28 cellular contexts compared by ENCODE assay signal in genomic region chr3:58095471-58096145, GRCh38.
DNase-seq lines count a peak whose midpoint lies in the region; ATAC-seq, FAIRE-seq and TF ChIP-seq lines count a peak whose summit lies in the region.
"Had no signal": no experiment of that assay in that cellular context is flagged by ENCODE, and none has a peak within 500 bp of the region (broad histone marks: within the 10 kb centered on the region; RNA-seq: fewer than 3 reads in every experiment).

No MANE protein-coding gene starts in this region.

- CTCF ChIA-PET in HepG2 (lab: Yijun Ruan, JAX; ENCODE audit: low intra/inter-chr PET ratio, low total read pairs) = no interaction called here

- H3K4me1 ChIP-seq in right lobe of liver = peaks cover 0 to 15% (median 4%) of the 10 kb centered on the region in 4 donors
- peaks cover 25% of the 10 kb centered on the region for H3K4me1 ChIP-seq in HepG2 (ENCODE audit: insufficient read depth, low read length)
- H3K4me1 ChIP-seq in gastroesophageal sphincter = peaks cover 0 to 28% (median 0%) of the 10 kb centered on the region in 3 donors
- peaks cover 0 to 5% of the 10 kb centered on the region in 2 donors for H3K4me1 ChIP-seq in muscle layer of duodenum (ENCODE audit: control insufficient read depth in 1 of 2, insufficient read depth in 2 of 2, low read length in 2 of 2)
- H3K4me1 ChIP-seq in upper lobe of right lung = no peaks in the 10 kb centered on the region
- H3K4me1 ChIP-seq: HAP-1 had no signal

- H2AFZ ChIP-seq in HepG2 (ENCODE audit: low read length) = no peak overlapping the region

- FAIRE-seq in HepG2 (lab: Jason Lieb, UNC) = no peak
- FAIRE-seq: A549, bronchial epithelial cell, colon, GM12892 had no signal

- DNase-seq in right lobe of liver = no peak
- no peak for DNase-seq in HepG2 (ENCODE audit: low spot score)
- DNase-seq in upper lobe of right lung = no peak
- no peak for DNase-seq in NCI-H2107 (lab: John Stamatoyannopoulos, UW)
- DNase-seq in HuH-7.5 (ENCODE audit: low spot score) = no peak
- DNase-seq: activated CD4-positive, alpha-beta T cell treated with anti-CD3 and anti-CD28 coated beads for 36 hours; activated CD8-positive, alpha-beta T cell treated with anti-CD3 and anti-CD28 coated beads for 36 hours; CD8-positive, alpha-beta memory T cell; DMS53; effector CD4-positive, alpha-beta T cell; Kasumi-1; mucosa of descending colon; NCI-H1436; NCI-H2081; NCI-H2227 treated with DMSO at 0.1 percent for 48 hours; NCI-H69; SIG-M5; stimulated activated CD4-positive, alpha-beta T cell treated with anti-CD3 and anti-CD28 coated beads, Interleukin-1b, Interleukin-23, amount 100 ng/mL, for 48 hours; stimulated activated naive CD4-positive, alpha-beta T cell treated with Interleukin-2 at 50 U/mL for 16 hours had no signal

- no peak overlapping the region for H3K4me3 ChIP-seq in right lobe of liver
- no peak overlapping the region for H3K4me3 ChIP-seq in HepG2 (replicated peaks in 1 of 3; ENCODE audit: insufficient read depth in 1 of 3, low read depth in 2 of 3, low read length in 3 of 3)
- no peak overlapping the region for H3K4me3 ChIP-seq in gastroesophageal sphincter
- H3K4me3 ChIP-seq in muscle layer of duodenum (ENCODE audit: low read depth in 1 of 2, low read length in 2 of 2) = no peak overlapping the region
- no peak overlapping the region for H3K4me3 ChIP-seq in upper lobe of right lung
- H3K4me3 ChIP-seq: A549, HAP-1, mucosa of descending colon had no signal

- no peak for TF ChIP-seq RAD21 in HepG2 (CRISPR knock-in tag; IDR thresholded peaks at IDR 0.05)

- POLR2A ChIA-PET in HepG2 (lab: Yijun Ruan, JAX) = interaction anchor here (1.2 kb wide), 1 partner anchor 36 kb away, joined by 3 read pairs; no protein-coding TSS in a partner anchor

- no peak overlapping the region for H3K9ac ChIP-seq in HepG2 (ENCODE audit: insufficient read depth, low read depth, low read length)

- H3K36me3 ChIP-seq in right lobe of liver = peaks cover 0 to 34% (median 18%) of the 10 kb centered on the region in 4 donors
- peaks cover 32 to 73% of the 10 kb centered on the region in 2 experiments for H3K36me3 ChIP-seq in HepG2 (replicated peaks in 1 of 2; ENCODE audit: control insufficient read depth in 1 of 2, insufficient read depth in 2 of 2, low read length in 2 of 2)
- H3K36me3 ChIP-seq in gastroesophageal sphincter = peaks cover 0 to 61% of the 10 kb centered on the region in 2 donors
- H3K36me3 ChIP-seq in muscle layer of duodenum (ENCODE audit: control insufficient read depth in 1 of 2, insufficient read depth in 2 of 2, low read length in 2 of 2) = peaks cover 17 to 21% of the 10 kb centered on the region in 2 donors
- peaks cover 26% of the 10 kb centered on the region for H3K36me3 ChIP-seq in upper lobe of right lung

- WGBS in right lobe of liver (ENCODE audit: insufficient coverage, low coverage, low lambda C conversion rate, missing lambda C conversion rate) = 46% methylated on average over 3 of the region's 7 CpGs
- WGBS in HepG2 (ENCODE audit: low lambda C conversion rate) = 85% methylated on average over 7 of the region's 7 CpGs
- WGBS in gastroesophageal sphincter (ENCODE audit: low coverage in 1 of 2), 2 donors = 60% methylated on average over 4 to 6 of the region's 7 CpGs

- TF ChIP-seq POLR2A in right lobe of liver (IDR thresholded peaks at IDR 0.05) (no peak), HepG2 (IDR thresholded peaks at IDR 0.05; ENCODE audit: insufficient read depth in 1 of 2, low read depth in 2 of 2, low read length in 2 of 2) (no peak), gastroesophageal sphincter (IDR thresholded peaks at IDR 0.05) (no peak)

- TF ChIP-seq EP300 in HepG2 (IDR thresholded peaks at IDR 0.05; ENCODE audit: low read depth in 2 of 2, low read length in 2 of 2) (no peak), HepG2 (CRISPR knock-in tag; IDR thresholded peaks at IDR 0.05; ENCODE audit: borderline replicate concordance) (no peak), gastroesophageal sphincter (IDR thresholded peaks at IDR 0.05) (no peak)

- H3K27ac ChIP-seq in right lobe of liver (peak overlapping the region in 2 of 3 donors; percentile 29 to 30), HepG2 (ENCODE audit: extremely low read length, insufficient read depth, low read length) (no peak overlapping the region), gastroesophageal sphincter (peak overlapping the region in 2 of 4 donors; percentile 29 to 36), muscle layer of duodenum (ENCODE audit: low read length) (peak overlapping the region; percentile 20), upper lobe of right lung (no peak overlapping the region)
- H3K27ac ChIP-seq: VCaP had no signal

- in situ Hi-C loops in HepG2 (cut with HindIII; ENCODE audit: extremely low pct_ligation_motif_present, low pct_unique_long_range_greater_than_20kb) = no loop called here

- H3K4me2 ChIP-seq in HepG2 (ENCODE audit: low read depth, low read length) = no peak overlapping the region
- H3K4me2 ChIP-seq: A549 had no signal

- peak; percentile 48 to 84 (median 60) for ATAC-seq in right lobe of liver
- no peak for ATAC-seq in HepG2
- peak; percentile 59 for ATAC-seq in gastroesophageal sphincter
- ATAC-seq in upper lobe of right lung = peak; percentile 58
- ATAC-seq in HG02798 (IDR thresholded peaks at IDR 0.05; ENCODE audit: poor library complexity, unreplicated experiment) = no peak
- ATAC-seq: A549; activated CD4-positive, alpha-beta T cell treated with anti-CD3 and anti-CD28 coated beads for 36 hours; activated CD8-positive, alpha-beta T cell treated with anti-CD3 and anti-CD28 coated beads for 36 hours; mucosa of descending colon had no signal

- intact Hi-C loops in right lobe of liver (cut with DNase I) (no loop called here), HepG2 (cut with micrococcal nuclease; ENCODE audit: unreplicated experiment) (no loop called here), upper lobe of right lung (cut with DNase I) (no loop called here)

- H3K79me2 ChIP-seq in HepG2 (ENCODE audit: insufficient read depth, low read length) = peaks cover 21% of the 10 kb centered on the region

- H3K27me3 ChIP-seq in right lobe of liver (no peaks in the 10 kb centered on the region), HepG2 (ENCODE audit: control insufficient read depth in 1 of 2, insufficient read depth in 2 of 2, low read length in 2 of 2) (no peaks in the 10 kb centered on the region), gastroesophageal sphincter (no peaks in the 10 kb centered on the region), muscle layer of duodenum (ENCODE audit: low read depth, low read length) (no peaks in the 10 kb centered on the region), upper lobe of right lung (no peaks in the 10 kb centered on the region)

- no TSS peak for BruUV-seq in HepG2 (replicated peaks; lab: Mats Ljungman, UMichigan)

- H4K20me1 ChIP-seq in HepG2 (ENCODE audit: insufficient read depth, low read length) = peaks cover 5% of the 10 kb centered on the region; the same call in 1 of the 2 replicates

- H3K9me3 ChIP-seq in right lobe of liver (no peaks in the 10 kb centered on the region), HepG2 (ENCODE audit: low read length) (no peaks in the 10 kb centered on the region), gastroesophageal sphincter (no peaks in the 10 kb centered on the region), muscle layer of duodenum (ENCODE audit: control insufficient read depth in 1 of 2, low read length in 2 of 2) (no peaks in the 10 kb centered on the region), upper lobe of right lung (no peaks in the 10 kb centered on the region)
- H3K9me3 ChIP-seq: A549, HAP-1, mucosa of descending colon had no signal

- TF ChIP-seq CTCF in right lobe of liver (IDR thresholded peaks at IDR 0.05) (no peak), HepG2 (CRISPR knock-in tag; IDR thresholded peaks at IDR 0.05) (no peak), gastroesophageal sphincter (IDR thresholded peaks at IDR 0.05) (no peak), upper lobe of right lung (IDR thresholded peaks at IDR 0.05) (no peak)

TF ChIP-seq in HepG2, 621 proteins besides CTCF, POLR2A, EP300 and RAD21:
- TF ChIP-seq ELK4 (CRISPR knock-in tag; IDR thresholded peaks at IDR 0.05; ENCODE audit: borderline replicate concordance) (no peak), CCAR2 (optimal IDR thresholded peaks at IDR 0.05; ENCODE audit: low read depth, low read length) (no peak), NR2F1 (CRISPR knock-in tag; IDR thresholded peaks at IDR 0.05) (no peak), ZNF225 (CRISPR knock-in tag; IDR thresholded peaks at IDR 0.05) (no peak), JARID2 (CRISPR knock-in tag; IDR thresholded peaks at IDR 0.05; ENCODE audit: insufficient replicate concordance) (no peak)

Comparison
In these comparisons a context has a peak if more than half of its experiments do, and no peak if none do; other contexts are left out.
1. ATAC-seq: peak in right lobe of liver (4 of 4), gastroesophageal sphincter (single experiment) and upper lobe of right lung (single experiment); none in HepG2 (single experiment) and HG02798 (single experiment).
2. H3K27ac ChIP-seq: peak in right lobe of liver (2 of 3) and muscle layer of duodenum (single experiment); none in HepG2 (single experiment) and upper lobe of right lung (single experiment).